Comparison of ENCODE assay signal across 21 cellular contexts in genomic region chr12:107494331-107494730, GRCh38.
A peak's percentile ranks its signal among the peaks of the same experiment; 100 is the strongest.
DNase-seq lines count a peak whose midpoint lies in the region; ATAC-seq, FAIRE-seq and TF ChIP-seq lines count a peak whose summit lies in the region.
"Had no signal": no experiment of that assay in that cellular context is flagged by ENCODE, and none has a peak within 500 bp of the region (broad histone marks: within the 10 kb centered on the region; RNA-seq: fewer than 3 reads in every experiment).

No MANE protein-coding gene starts in this region.

- no peak overlapping the region for H3K4me2 ChIP-seq in HepG2 (ENCODE audit: low read depth, low read length)
- H3K4me2 ChIP-seq: A549, GM23338 had no signal

- H3K27me3 ChIP-seq in right lobe of liver (no peaks in the 10 kb centered on the region), HepG2 (ENCODE audit: control insufficient read depth in 1 of 2, insufficient read depth in 2 of 2, low read length in 2 of 2) (no peaks in the 10 kb centered on the region), sigmoid colon (no peaks in the 10 kb centered on the region)

- H3K36me3 ChIP-seq in right lobe of liver (no peaks in the 10 kb centered on the region), HepG2 (replicated peaks in 1 of 2; ENCODE audit: control insufficient read depth in 1 of 2, insufficient read depth in 2 of 2, low read length in 2 of 2) (no peaks in the 10 kb centered on the region), sigmoid colon (no peaks in the 10 kb centered on the region)
- H3K36me3 ChIP-seq: HAP-1 had no signal

- TF ChIP-seq RAD21 in HepG2 (CRISPR knock-in tag; IDR thresholded peaks at IDR 0.05): no peak

- H3K27ac ChIP-seq in right lobe of liver (no peak overlapping the region), HepG2 (ENCODE audit: extremely low read length, insufficient read depth, low read length) (no peak overlapping the region), C4-2B (peak overlapping the region; percentile 58; the same call in 1 of the 2 replicates), sigmoid colon (no peak overlapping the region)
- H3K27ac ChIP-seq: A549 had no signal

- H3K36me3 Mint-ChIP-seq in immature natural killer cell: no peaks in the 10 kb centered on the region

- no TSS peak for BruUV-seq in HepG2 (replicated peaks; lab: Mats Ljungman, UMichigan)

- POLR2A ChIA-PET in HepG2 (lab: Yijun Ruan, JAX): no interaction called here

- no peaks in the 10 kb centered on the region for H3K79me2 ChIP-seq in HepG2 (ENCODE audit: insufficient read depth, low read length)

- no peaks in the 10 kb centered on the region for H4K20me1 ChIP-seq in HepG2 (ENCODE audit: insufficient read depth, low read length)

- 60% methylated on average over 2 of the region's 5 CpGs for WGBS in right lobe of liver (ENCODE audit: insufficient coverage, low coverage, low lambda C conversion rate, missing lambda C conversion rate)
- 69% methylated on average over 3 of the region's 5 CpGs for WGBS in HepG2 (ENCODE audit: low lambda C conversion rate)
- 88 to 90% methylated on average over 5 of the region's 5 CpGs for WGBS in sigmoid colon, 2 donors

- H3K4me1 Mint-ChIP-seq in immature natural killer cell: peaks cover 8% of the 10 kb centered on the region in 2 donors

- H3K4me3 ChIP-seq in right lobe of liver (no peak overlapping the region), HepG2 (replicated peaks in 1 of 3; ENCODE audit: insufficient read depth in 1 of 3, low read depth in 2 of 3, low read length in 3 of 3) (no peak overlapping the region), sigmoid colon (no peak overlapping the region)
- H3K4me3 ChIP-seq: A549, GM23338, HAP-1 had no signal

- H3K27ac Mint-ChIP-seq in immature natural killer cell: no peak overlapping the region
- H3K27ac Mint-ChIP-seq: CD4-positive, alpha-beta memory T cell; GM23338; HFFc6 had no signal

- no peak for FAIRE-seq in HepG2 (lab: Jason Lieb, UNC)
- FAIRE-seq: A549, G401.6, GM19239 had no signal

- H3K9ac ChIP-seq in HepG2 (ENCODE audit: insufficient read depth, low read depth, low read length): no peak overlapping the region

- TF ChIP-seq CTCF in right lobe of liver (IDR thresholded peaks at IDR 0.05): no peak
- no peak for TF ChIP-seq CTCF in HepG2 (CRISPR knock-in tag; IDR thresholded peaks at IDR 0.05)
- TF ChIP-seq CTCF in C4-2B (conservative IDR thresholded peaks at IDR 0.05): no peak
- TF ChIP-seq CTCF in sigmoid colon (IDR thresholded peaks at IDR 0.05): no peak

- peaks cover 0 to 3% (median 2%) of the 10 kb centered on the region in 3 donors for H3K27me3 Mint-ChIP-seq in immature natural killer cell (ENCODE audit: low read depth in 3 of 3)
- H3K27me3 Mint-ChIP-seq: CD4-positive, alpha-beta memory T cell had no signal

- ATAC-seq in right lobe of liver: peak in 3 of 4 donors; percentile 28 to 87 (median 54)
- ATAC-seq in HepG2: no peak
- ATAC-seq in HG02759 (IDR thresholded peaks at IDR 0.05; ENCODE audit: unreplicated experiment): no peak

- no peak overlapping the region for H3K4me3 Mint-ChIP-seq in immature natural killer cell
- H3K4me3 Mint-ChIP-seq: CD4-positive, alpha-beta memory T cell; GM23338; HFFc6 had no signal

- H3K4me1 ChIP-seq in right lobe of liver (peaks cover 0 to 14% (median 0%) of the 10 kb centered on the region in 4 donors), HepG2 (ENCODE audit: insufficient read depth, low read length) (peaks cover 31% of the 10 kb centered on the region), sigmoid colon (no peaks in the 10 kb centered on the region)
- H3K4me1 ChIP-seq: HAP-1 had no signal

- H3K9me3 ChIP-seq in right lobe of liver (no peaks in the 10 kb centered on the region), HepG2 (ENCODE audit: low read length) (no peaks in the 10 kb centered on the region), sigmoid colon (no peaks in the 10 kb centered on the region)
- H3K9me3 ChIP-seq: A549, HAP-1 had no signal

- no peak overlapping the region for H2AFZ ChIP-seq in HepG2 (ENCODE audit: low read length)
- H2AFZ ChIP-seq: GM23338 had no signal

- CTCF ChIA-PET in HepG2 (lab: Yijun Ruan, JAX; ENCODE audit: low intra/inter-chr PET ratio, low total read pairs): no interaction called here

- H3K9me3 Mint-ChIP-seq in immature natural killer cell: no peaks in the 10 kb centered on the region
- H3K9me3 Mint-ChIP-seq: GM23338 had no signal

- in situ Hi-C loops in HepG2 (cut with HindIII; ENCODE audit: extremely low pct_ligation_motif_present, low pct_unique_long_range_greater_than_20kb): no loop called here

- no peak for TF ChIP-seq POLR2A in right lobe of liver (IDR thresholded peaks at IDR 0.05)
- no peak for TF ChIP-seq POLR2A in HepG2 (IDR thresholded peaks at IDR 0.05; ENCODE audit: insufficient read depth in 1 of 2, low read depth in 2 of 2, low read length in 2 of 2)
- no peak for TF ChIP-seq POLR2A in sigmoid colon (IDR thresholded peaks at IDR 0.05)

- DNase-seq in right lobe of liver: peak in 1 of 3 donors; percentile 58
- no peak for DNase-seq in HepG2 (ENCODE audit: low spot score)
- DNase-seq in sigmoid colon: peak; percentile 43
- DNase-seq in T1000 (lab: John Stamatoyannopoulos, UW): no peak
- DNase-seq in immature natural killer cell: no peak
- DNase-seq: 8988T; ACHN; AML-193; Calu3; CD4-positive, alpha-beta memory T cell; COR-L47; DMS53; DND-41; HFFc6 had no signal

- intact Hi-C loops in right lobe of liver (cut with DNase I) (no loop called here), HepG2 (cut with micrococcal nuclease; ENCODE audit: unreplicated experiment) (no loop called here), sigmoid colon (cut with DNase I) (no loop called here)

- TF ChIP-seq EP300 in HepG2 (IDR thresholded peaks at IDR 0.05; ENCODE audit: low read depth in 2 of 2, low read length in 2 of 2) (no peak), HepG2 (CRISPR knock-in tag; IDR thresholded peaks at IDR 0.05; ENCODE audit: borderline replicate concordance) (no peak), sigmoid colon (IDR thresholded peaks at IDR 0.05) (no peak)

TF ChIP-seq in HepG2, 621 proteins besides CTCF, POLR2A, EP300 and RAD21:
- TF ChIP-seq HOXA9 (CRISPR knock-in tag; IDR thresholded peaks at IDR 0.05; ENCODE audit: borderline replicate concordance) (no peak), SIX4 (CRISPR knock-in tag; IDR thresholded peaks at IDR 0.05) (no peak), ZIK1 (CRISPR knock-in tag; IDR thresholded peaks at IDR 0.05; ENCODE audit: borderline replicate concordance, low read depth) (no peak), CENPT (CRISPR knock-in tag; IDR thresholded peaks at IDR 0.05; ENCODE audit: low read depth) (no peak), ZBTB3 (CRISPR knock-in tag; IDR thresholded peaks at IDR 0.05; ENCODE audit: borderline replicate concordance, low read depth) (no peak), GTF3A (CRISPR knock-in tag; conservative IDR thresholded peaks at IDR 0.05) (no peak), ISX (CRISPR knock-in tag; conservative IDR thresholded peaks at IDR 0.05) (no peak)

Comparison
In these comparisons a context has a peak if more than half of its experiments do, and no peak if none do; other contexts are left out.
1. ATAC-seq: peak in right lobe of liver (3 of 4); none in HepG2 (single experiment) and HG02759 (single experiment).